20 cellular contexts compared by ENCODE assay signal in genomic region chr1:44642925-44643324, GRCh38. TPM values are rescaled to one million over a fixed set of nuclear protein-coding genes. Genes with fewer than 3 reads are reported as not detected.
DNase-seq lines count a peak whose midpoint lies in the region; ATAC-seq lines count a peak whose summit lies in the region.
"Had no signal": no experiment of that assay in that cellular context is flagged by ENCODE, and none has a peak within 500 bp of the region (broad histone marks: within the 10 kb centered on the region; RNA-seq: fewer than 3 reads in every experiment).

No MANE protein-coding gene starts in this region.

- no peaks in the 10 kb centered on the region for H3K27me3 Mint-ChIP-seq in activated naive CD8-positive, alpha-beta T cell treated with anti-CD3 and anti-CD28 coated beads, Interleukin-2, amount 50 U/mL, for 24 hours
- no peaks in the 10 kb centered on the region for H3K27me3 Mint-ChIP-seq in effector memory CD8-positive, alpha-beta T cell
- H3K27me3 Mint-ChIP-seq: activated naive CD8-positive, alpha-beta T cell treated with anti-CD3 and anti-CD28 coated beads, Interleukin-2, amount 10 ng/mL, durations not matched to agents 7 days and 5 days; natural killer cell treated with Interleukin-12 subunit alpha and Interleukin-12 subunit beta and Interleukin-15 and Interleukin-18, amount 100 ng/mL, for 72 hours had no signal

- H3K36me3 Mint-ChIP-seq in activated naive CD4-positive, alpha-beta T cell treated with anti-CD3 and anti-CD28 coated beads, Interleukin-2, amount 50 U/mL, for 72 hours: peaks cover 0 to 5% of the 10 kb centered on the region in 2 donors
- peaks cover 19% of the 10 kb centered on the region for H3K36me3 Mint-ChIP-seq in activated naive CD8-positive, alpha-beta T cell treated with anti-CD3 and anti-CD28 coated beads, Interleukin-2, amount 50 U/mL, for 24 hours (ENCODE audit: low read depth)
- H3K36me3 Mint-ChIP-seq in effector memory CD8-positive, alpha-beta T cell (ENCODE audit: insufficient read depth): peaks cover 57% of the 10 kb centered on the region

- peaks cover 98% of the 10 kb centered on the region for H3K4me1 ChIP-seq in muscle layer of colon (ENCODE audit: insufficient read depth, low read length)

- peak overlapping the region; percentile 37 to 88 for H3K27ac Mint-ChIP-seq in activated naive CD4-positive, alpha-beta T cell treated with anti-CD3 and anti-CD28 coated beads, Interleukin-2, amount 50 U/mL, for 72 hours
- H3K27ac Mint-ChIP-seq in activated naive CD8-positive, alpha-beta T cell treated with anti-CD3 and anti-CD28 coated beads, Interleukin-2, amount 50 U/mL, for 24 hours: peak overlapping the region; percentile 26
- peak overlapping the region in 1 of 2 donors; percentile 26 for H3K27ac Mint-ChIP-seq in effector memory CD8-positive, alpha-beta T cell

- peaks cover 57% of the 10 kb centered on the region for H3K36me3 ChIP-seq in muscle layer of colon (ENCODE audit: insufficient read depth, low read length)

- peaks cover 4% of the 10 kb centered on the region for H3K4me1 Mint-ChIP-seq in activated naive CD8-positive, alpha-beta T cell treated with anti-CD3 and anti-CD28 coated beads, Interleukin-2, amount 50 U/mL, for 24 hours
- peaks cover 20 to 24% of the 10 kb centered on the region in 2 donors for H3K4me1 Mint-ChIP-seq in effector memory CD8-positive, alpha-beta T cell (ENCODE audit: low read depth in 2 of 2)
- H3K4me1 Mint-ChIP-seq: activated naive CD8-positive, alpha-beta T cell treated with anti-CD3 and anti-CD28 coated beads, Interleukin-2, amount 10 ng/mL, durations not matched to agents 7 days and 5 days had no signal

- no peak for DNase-seq in activated naive CD4-positive, alpha-beta T cell treated with anti-CD3 and anti-CD28 coated beads, Interleukin-2, amount 50 U/mL, for 72 hours (ENCODE audit: low spot score in 2 of 2)
- no peak for DNase-seq in activated naive CD4-positive, alpha-beta T cell treated with Interleukin-2 at 50 U/mL for 16 hours
- DNase-seq in activated naive CD8-positive, alpha-beta T cell treated with anti-CD3 and anti-CD28 coated beads, Interleukin-2, amount 50 U/mL, for 24 hours: no peak
- DNase-seq in substantia nigra (lab: John Stamatoyannopoulos, UW) (no peak), NCI-H524 treated with DMSO at 0.1 percent for 48 hours (lab: John Stamatoyannopoulos, UW) (no peak)
- no peak for DNase-seq in effector memory CD8-positive, alpha-beta T cell
- DNase-seq: activated CD4-positive, alpha-beta T cell treated with anti-CD3 and anti-CD28 coated beads, Interleukin-2, amount 50 U/mL, for 1 hour; activated naive CD8-positive, alpha-beta T cell treated with anti-CD3 and anti-CD28 coated beads, Interleukin-2, amount 10 ng/mL, durations not matched to agents 7 days and 5 days; effector memory CD4-positive, alpha-beta T cell; H7; kidney; mesenchymal stem cell; NCI-H1694 treated with DMSO at 0.1 percent for 48 hours; NCI-H226; spleen had no signal

- no peaks in the 10 kb centered on the region for H3K27me3 ChIP-seq in muscle layer of colon (ENCODE audit: control insufficient read depth in 1 of 2, insufficient read depth in 2 of 2, low read length in 2 of 2)
- H3K27me3 ChIP-seq: spleen, tibial nerve had no signal

- no peaks in the 10 kb centered on the region for H3K9me3 ChIP-seq in muscle layer of colon (ENCODE audit: low read length)
- H3K9me3 ChIP-seq: spleen, tibial nerve had no signal

- H3K9ac ChIP-seq in muscle layer of colon (ENCODE audit: low read length): peak overlapping the region; percentile 16

- no peak overlapping the region for H3K4me3 ChIP-seq in muscle layer of colon (ENCODE audit: low read depth in 1 of 2, low read length in 2 of 2)
- H3K4me3 ChIP-seq: spleen, tibial nerve had no signal

- no peaks in the 10 kb centered on the region for H3K9me3 Mint-ChIP-seq in activated naive CD4-positive, alpha-beta T cell treated with anti-CD3 and anti-CD28 coated beads, Interleukin-2, amount 50 U/mL, for 72 hours
- no peaks in the 10 kb centered on the region for H3K9me3 Mint-ChIP-seq in activated naive CD8-positive, alpha-beta T cell treated with anti-CD3 and anti-CD28 coated beads, Interleukin-2, amount 50 U/mL, for 24 hours
- no peaks in the 10 kb centered on the region for H3K9me3 Mint-ChIP-seq in effector memory CD8-positive, alpha-beta T cell
- H3K9me3 Mint-ChIP-seq: activated naive CD8-positive, alpha-beta T cell treated with anti-CD3 and anti-CD28 coated beads, Interleukin-2, amount 10 ng/mL, durations not matched to agents 7 days and 5 days; CD14-positive monocyte; natural killer cell treated with Interleukin-12 subunit alpha and Interleukin-12 subunit beta and Interleukin-15 and Interleukin-18, amount 100 ng/mL, for 72 hours had no signal

- H3K27ac ChIP-seq in muscle layer of colon (ENCODE audit: low read depth, low read length) (peak overlapping the region; percentile 94), substantia nigra (ENCODE audit: low read depth, low read length, poor library complexity, severe bottlenecking) (peak overlapping the region; percentile 65)
- H3K27ac ChIP-seq: spleen had no signal

- ATAC-seq in activated naive CD4-positive, alpha-beta T cell treated with anti-CD3 and anti-CD28 coated beads, Interleukin-2, amount 50 U/mL, for 72 hours: no peak
- ATAC-seq in activated naive CD8-positive, alpha-beta T cell treated with anti-CD3 and anti-CD28 coated beads, Interleukin-2, amount 50 U/mL, for 24 hours: no peak
- no peak for ATAC-seq in effector memory CD8-positive, alpha-beta T cell (replicated peaks)
- no peak for ATAC-seq in HG03469 (IDR thresholded peaks at IDR 0.05; ENCODE audit: unreplicated experiment)
- ATAC-seq: natural killer cell treated with Interleukin-12 subunit alpha and Interleukin-12 subunit beta and Interleukin-15 and Interleukin-18, amount 100 ng/mL, for 72 hours had no signal

- H3K4me3 Mint-ChIP-seq in activated naive CD8-positive, alpha-beta T cell treated with anti-CD3 and anti-CD28 coated beads, Interleukin-2, amount 50 U/mL, for 24 hours: no peak overlapping the region
- H3K4me3 Mint-ChIP-seq in effector memory CD8-positive, alpha-beta T cell: no peak overlapping the region
- H3K4me3 Mint-ChIP-seq: activated naive CD8-positive, alpha-beta T cell treated with anti-CD3 and anti-CD28 coated beads, Interleukin-2, amount 10 ng/mL, durations not matched to agents 7 days and 5 days; CD14-positive monocyte; natural killer cell treated with Interleukin-12 subunit alpha and Interleukin-12 subunit beta and Interleukin-15 and Interleukin-18, amount 100 ng/mL, for 72 hours had no signal

RNA-seq across cellular contexts. Expression of gene TMEM53, which starts 31.4 kb away (rescaled TPM):
- 1 to 10 TPM; 4.4 to 5.2 TPM for total RNA-seq in activated naive CD4-positive, alpha-beta T cell treated with anti-CD3 and anti-CD28 coated beads, Interleukin-2, amount 50 U/mL, for 72 hours

RNA-seq across cellular contexts. Expression of gene ARMH1, which starts 31.6 kb away (rescaled TPM):
- total RNA-seq in activated naive CD4-positive, alpha-beta T cell treated with anti-CD3 and anti-CD28 coated beads, Interleukin-2, amount 50 U/mL, for 72 hours: 100 to 1,000 TPM; 102 to 155 TPM
